Comparison of ENCODE assay signal across 16 cellular contexts in the genomic region with DNA sequence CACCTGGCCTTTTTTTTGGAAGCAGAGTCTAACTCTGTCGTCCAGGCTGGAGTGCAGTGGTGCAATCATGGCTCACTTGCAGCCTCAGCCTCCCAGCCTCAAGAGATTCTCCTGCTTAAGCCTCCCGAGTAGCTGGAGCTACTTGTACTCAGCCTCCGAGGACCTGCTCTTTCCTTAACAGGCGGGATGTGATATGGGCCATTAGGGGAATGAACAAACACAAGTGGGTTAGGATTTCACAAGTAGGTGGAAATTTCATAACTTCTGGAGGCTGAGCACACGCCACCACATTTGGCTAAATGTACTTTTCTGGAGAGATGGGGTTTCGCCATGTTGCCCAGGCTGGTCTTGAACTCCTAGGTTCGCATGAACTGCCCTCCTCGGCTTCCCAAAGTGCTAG. TPM values are rescaled to one million over a fixed set of nuclear protein-coding genes. Genes with fewer than 3 reads are reported as not detected.
A peak's percentile ranks its signal among the peaks of the same experiment; 100 is the strongest.
DNase-seq lines count a peak whose midpoint lies in the region; ATAC-seq, FAIRE-seq and TF ChIP-seq lines count a peak whose summit lies in the region.
"Had no signal": no experiment of that assay in that cellular context is flagged by ENCODE, and none has a peak within 500 bp of the region (broad histone marks: within the 10 kb centered on the region; RNA-seq: fewer than 3 reads in every experiment).

No MANE protein-coding gene starts in this region.

- no peak for ATAC-seq in HG03159 (IDR thresholded peaks at IDR 0.05; ENCODE audit: unreplicated experiment)
- ATAC-seq: activated naive CD4-positive, alpha-beta T cell treated with anti-CD3 and anti-CD28 coated beads, Interleukin-2, amount 50 U/mL, for 72 hours had no signal

- TF ChIP-seq EP300 in sigmoid colon (IDR thresholded peaks at IDR 0.05), result no peak

- H3K4me1 ChIP-seq in sigmoid colon, result peaks cover 0 to 39% (median 22%) of the 10 kb centered on the region in 4 donors

- WGBS in sigmoid colon, 2 donors, result 87% methylated on average over 8 of the region's 8 CpGs

- no peak overlapping the region for H3K4me3 ChIP-seq in fibroblast of pulmonary artery (replicated peaks; ENCODE audit: low read depth, low read length)
- no peak overlapping the region for H3K4me3 ChIP-seq in sigmoid colon
- H3K4me3 ChIP-seq: esophagus muscularis mucosa, HAP-1 had no signal

- no peak overlapping the region for H3K4me3 Mint-ChIP-seq in activated CD4-positive, alpha-beta T cell treated with anti-CD3 and anti-CD28 coated beads, Interleukin-2, amount 10 ng/mL, durations not matched to agents 24 days and 14 days

- H3K27me3 ChIP-seq in sigmoid colon, result no peaks in the 10 kb centered on the region
- H3K27me3 ChIP-seq: esophagus muscularis mucosa had no signal

- H3K27ac ChIP-seq in sigmoid colon, result peak overlapping the region in 1 of 4 donors; percentile 55

- no peaks in the 10 kb centered on the region for H3K9me3 ChIP-seq in sigmoid colon
- H3K9me3 ChIP-seq: esophagus muscularis mucosa, HAP-1 had no signal

- no peak for FAIRE-seq in GM12892 (lab: Jason Lieb, UNC)
- FAIRE-seq: HTR-8/SVneo, TTC549 had no signal

- no peaks in the 10 kb centered on the region for H3K9me3 Mint-ChIP-seq in activated CD4-positive, alpha-beta T cell treated with anti-CD3 and anti-CD28 coated beads, Interleukin-2, amount 10 ng/mL, durations not matched to agents 24 days and 14 days
- H3K9me3 Mint-ChIP-seq: activated naive CD4-positive, alpha-beta T cell treated with anti-CD3 and anti-CD28 coated beads, Interleukin-2, amount 50 U/mL, for 72 hours had no signal

- intact Hi-C loops in sigmoid colon (cut with DNase I), result no loop called here
- intact Hi-C loops in activated CD4-positive, alpha-beta T cell treated with anti-CD3 and anti-CD28 coated beads, Interleukin-2, amount 10 ng/mL, durations not matched to agents 24 days and 14 days (cut with micrococcal nuclease), result no loop called here

- peaks cover 14% of the 10 kb centered on the region for H3K4me1 Mint-ChIP-seq in activated CD4-positive, alpha-beta T cell treated with anti-CD3 and anti-CD28 coated beads, Interleukin-2, amount 10 ng/mL, durations not matched to agents 24 days and 14 days

- peak; percentile 20; the same call in 1 of the 2 replicates for TF ChIP-seq POLR2A in GM12892 (IDR thresholded peaks at IDR 0.05; ENCODE audit: low read depth, low read length)
- TF ChIP-seq POLR2A in sigmoid colon (IDR thresholded peaks at IDR 0.05), result no peak

- no peaks in the 10 kb centered on the region for H3K36me3 ChIP-seq in sigmoid colon

- peaks cover 7% of the 10 kb centered on the region for H3K36me3 Mint-ChIP-seq in activated CD4-positive, alpha-beta T cell treated with anti-CD3 and anti-CD28 coated beads, Interleukin-2, amount 10 ng/mL, durations not matched to agents 24 days and 14 days (ENCODE audit: low read depth)

- no peak for TF ChIP-seq CTCF in fibroblast of pulmonary artery (IDR thresholded peaks at IDR 0.05; ENCODE audit: low read length, missing control alignments)
- TF ChIP-seq CTCF in sigmoid colon (IDR thresholded peaks at IDR 0.05), result no peak

- H3K27ac Mint-ChIP-seq in activated CD4-positive, alpha-beta T cell treated with anti-CD3 and anti-CD28 coated beads, Interleukin-2, amount 10 ng/mL, durations not matched to agents 24 days and 14 days, result no peak overlapping the region

- DNase-seq in GM12892 (ENCODE audit: insufficient read length) (no peak), NOMO-1 treated with DMSO at 0.1 percent for 48 hours (lab: John Stamatoyannopoulos, UW; ENCODE audit: unreplicated experiment) (peak; percentile 82), fibroblast of pulmonary artery (ENCODE audit: low read depth) (peak; percentile 49), sigmoid colon (peak; percentile 66), DMS53 (lab: John Stamatoyannopoulos, UW) (no peak)
- no peak for DNase-seq in activated CD4-positive, alpha-beta T cell treated with anti-CD3 and anti-CD28 coated beads, Interleukin-2, amount 10 ng/mL, durations not matched to agents 24 days and 14 days
- DNase-seq: activated CD8-positive, alpha-beta memory T cell treated with anti-CD3 and anti-CD28 coated beads for 24 hours; NCI-H1092 treated with DMSO at 0.1 percent for 48 hours; NCI-H524 treated with DMSO at 0.1 percent for 48 hours; Right ventricle myocardium superior had no signal

- no peaks in the 10 kb centered on the region for H3K27me3 Mint-ChIP-seq in activated CD4-positive, alpha-beta T cell treated with anti-CD3 and anti-CD28 coated beads, Interleukin-2, amount 10 ng/mL, durations not matched to agents 24 days and 14 days

RNA-seq across cellular contexts. Expression of a gene that starts 4.1 kb away (rescaled TPM):
- polyA plus RNA-seq in GM12892 (2012; ENCODE audit: missing spikeins), result 27.7 TPM
- 10 to 100 TPM; 36.7 to 52.7 (median 43.6) TPM for total RNA-seq in sigmoid colon
- polyA plus RNA-seq in sigmoid colon, result 10 to 100 TPM; 36.0 to 57.0 (median 49.0) TPM
- total RNA-seq in activated CD4-positive, alpha-beta T cell treated with anti-CD3 and anti-CD28 coated beads, Interleukin-2, amount 10 ng/mL, durations not matched to agents 24 days and 14 days, result 93.5 and 104 TPM in 2 replicates

RNA-seq across cellular contexts. Expression of a gene that starts 24.6 kb away (rescaled TPM):
- not detected for polyA plus RNA-seq in GM12892 (2012; ENCODE audit: missing spikeins)
- total RNA-seq in sigmoid colon, result 10 to 100 TPM in 1 of 4 donors, 1 to 10 TPM in 3; 7.1 to 10.2 (median 8.3) TPM
- 1 to 10 TPM in 2 of 3 donors, under 1 TPM in 1; 0.46 to 4.2 (median 2.4) TPM for polyA plus RNA-seq in sigmoid colon
- 0.16 TPM in 1 of 2 replicates, not detected in the other for total RNA-seq in activated CD4-positive, alpha-beta T cell treated with anti-CD3 and anti-CD28 coated beads, Interleukin-2, amount 10 ng/mL, durations not matched to agents 24 days and 14 days
- total RNA-seq: activated naive CD4-positive, alpha-beta T cell treated with anti-CD3 and anti-CD28 coated beads, Interleukin-2, amount 50 U/mL, for 72 hours had no signal

RNA-seq across cellular contexts. Expression of a gene that starts 31.1 kb away (rescaled TPM):
- polyA plus RNA-seq in GM12892 (2012; ENCODE audit: missing spikeins), result 0.42 TPM
- 10 to 100 TPM in 1 of 4 donors, 1 to 10 TPM in 3; 5.4 to 11.9 (median 5.7) TPM for total RNA-seq in sigmoid colon
- polyA plus RNA-seq in sigmoid colon, result 1 to 10 TPM in 2 of 3 donors, under 1 TPM in 1; 0.69 to 4.0 (median 1.8) TPM
- 1.0 and 1.4 TPM in 2 replicates for total RNA-seq in activated CD4-positive, alpha-beta T cell treated with anti-CD3 and anti-CD28 coated beads, Interleukin-2, amount 10 ng/mL, durations not matched to agents 24 days and 14 days

Comparison
In these comparisons a context has a peak if more than half of its experiments do, and no peak if none do; other contexts are left out.
1. DNase-seq: peak in NOMO-1 treated with DMSO at 0.1 percent for 48 hours (single experiment), fibroblast of pulmonary artery (single experiment) and sigmoid colon (single experiment); none in GM12892 (single experiment), DMS53 (single experiment) and activated CD4-positive, alpha-beta T cell treated with anti-CD3 and anti-CD28 coated beads, Interleukin-2, amount 10 ng/mL, durations not matched to agents 24 days and 14 days (single experiment).